Comparison of ENCODE assay signal across 9 cellular contexts in genomic region chr17:933168-934083, GRCh38. TPM values are rescaled to one million over a fixed set of nuclear protein-coding genes. Genes with fewer than 3 reads are reported as not detected.
DNase-seq lines count a peak whose midpoint lies in the region; ATAC-seq, FAIRE-seq and TF ChIP-seq lines count a peak whose summit lies in the region.
"Had no signal": no experiment of that assay in that cellular context is flagged by ENCODE, and none has a peak within 500 bp of the region (broad histone marks: within the 10 kb centered on the region; RNA-seq: fewer than 3 reads in every experiment).

No MANE protein-coding gene starts in this region.

- peak overlapping the region; percentile 65 for H3K9ac ChIP-seq in HUES64 (ENCODE audit: low read depth, low read length)

- H3K36me3 ChIP-seq in HUES64 (ENCODE audit: insufficient read depth, low read length), result no peaks in the 10 kb centered on the region
- no peaks in the 10 kb centered on the region for H3K36me3 ChIP-seq in breast epithelium
- H3K36me3 ChIP-seq in upper lobe of right lung, result no peaks in the 10 kb centered on the region

- 22% methylated on average over 15 of the region's 18 CpGs for WGBS in HUES64

- TF ChIP-seq CTCF in breast epithelium (IDR thresholded peaks at IDR 0.05) (no peak), upper lobe of right lung (IDR thresholded peaks at IDR 0.05) (no peak), D721Med (IDR thresholded peaks at IDR 0.05; ENCODE audit: insufficient read depth, missing control alignments) (no peak)

- no peak for TF ChIP-seq POLR2A in breast epithelium (IDR thresholded peaks at IDR 0.05)

- peak; percentile 89 for ATAC-seq in upper lobe of right lung
- ATAC-seq in HG02588 (IDR thresholded peaks at IDR 0.05; ENCODE audit: unreplicated experiment), result no peak

- H3K4me3 ChIP-seq in HUES64 (ENCODE audit: low read length), result peak overlapping the region; percentile 4; the same call in 1 of the 2 replicates
- peak overlapping the region in 1 of 3 donors; percentile 5 for H3K4me3 ChIP-seq in breast epithelium
- H3K4me3 ChIP-seq in upper lobe of right lung, result no peak overlapping the region

- peak overlapping the region; percentile 71 for H3K27ac ChIP-seq in HUES64 (ENCODE audit: low read depth, low read length)
- peak overlapping the region; percentile 36 to 80 for H3K27ac ChIP-seq in breast epithelium
- H3K27ac ChIP-seq in upper lobe of right lung, result peak overlapping the region; percentile 78

- H3K27me3 ChIP-seq in HUES64 (ENCODE audit: insufficient read depth, low read length) (no peaks in the 10 kb centered on the region), breast epithelium (no peaks in the 10 kb centered on the region), upper lobe of right lung (no peaks in the 10 kb centered on the region)

- DNase-seq in breast epithelium (ENCODE audit: low spot score in 2 of 2) (peak in 1 of 2 donors; percentile 46), kidney tubule cell (ENCODE audit: low spot score) (peak; percentile 88), upper lobe of right lung (peak; percentile 74), GM19240 (ENCODE audit: insufficient read length, low spot score) (no peak), D721Med (ENCODE audit: insufficient read length, low spot score) (no peak), NCI-H2171 (lab: John Stamatoyannopoulos, UW) (no peak)
- DNase-seq: stimulated activated CD8-positive, alpha-beta memory T cell treated with anti-CD3 and anti-CD28 coated beads, Interleukin-4, amount 100 ng/mL, for 48 hours had no signal

- FAIRE-seq in D721Med (lab: Jason Lieb, UNC), result no peak

- H3K9me3 ChIP-seq in HUES64 (ENCODE audit: insufficient read depth, low read depth, low read length), result no peaks in the 10 kb centered on the region
- no peaks in the 10 kb centered on the region for H3K9me3 ChIP-seq in breast epithelium
- H3K9me3 ChIP-seq in upper lobe of right lung, result no peaks in the 10 kb centered on the region

- intact Hi-C loops in breast epithelium (cut with DNase I; ENCODE audit: low total_unique reads) (no loop called here), upper lobe of right lung (cut with DNase I) (no loop called here)

- H3K4me1 ChIP-seq in HUES64 (ENCODE audit: insufficient read depth, low read length) (peaks cover 43% of the 10 kb centered on the region), breast epithelium (peaks cover 0 to 13% of the 10 kb centered on the region in 2 donors), upper lobe of right lung (peaks cover 43% of the 10 kb centered on the region)

RNA-seq across cellular contexts. Expression of gene NXN, which starts 46.1 kb away (rescaled TPM):
- 65.1 TPM for polyA plus RNA-seq in HUES64 (2013, experiment 1 of 2)
- 72.9 TPM for polyA plus RNA-seq in HUES64 (2013, experiment 2 of 2)
- total RNA-seq in breast epithelium, result 10 to 100 TPM in 2 of 3 donors, 1 to 10 TPM in 1; 9.3 to 14.3 (median 12.8) TPM
- total RNA-seq in upper lobe of right lung, result 57.3 TPM

Comparison
In these comparisons a context has a peak if more than half of its experiments do, and no peak if none do; other contexts are left out.
1. DNase-seq: peak in kidney tubule cell (single experiment) and upper lobe of right lung (single experiment); none in GM19240 (single experiment), D721Med (single experiment) and NCI-H2171 (single experiment).
2. Peak in every context shown above with its lines, with median percentiles within 50 percentile points of each other: H3K27ac ChIP-seq.